In genomic region chr5:136036293-136036911, GRCh38 we compare ENCODE assay signal across 10 cellular contexts. TPM values are rescaled to one million over a fixed set of nuclear protein-coding genes. Genes with fewer than 3 reads are reported as not detected.
DNase-seq lines count a peak whose midpoint lies in the region; ATAC-seq, FAIRE-seq and TF ChIP-seq lines count a peak whose summit lies in the region.
"Had no signal": no experiment of that assay in that cellular context is flagged by ENCODE, and none has a peak within 500 bp of the region (broad histone marks: within the 10 kb centered on the region; RNA-seq: fewer than 3 reads in every experiment).

No MANE protein-coding gene starts in this region.

- dilution Hi-C loops in endothelial cell of umbilical vein (cut with MboI; ENCODE audit: extremely low pct_ligation_motif_present, low sequenced_read_pairs): no loop called here

- H3K9me3 ChIP-seq in OCI-LY7 (ENCODE audit: low read length): 0 out of 2 replicates have a peak, but pooled peaks cover 5% of the 10 kb centered on the region
- no peaks in the 10 kb centered on the region for H3K9me3 ChIP-seq in endothelial cell of umbilical vein (replicated peaks; ENCODE audit: control insufficient read depth, insufficient read depth, low read length)
- peaks cover 3% of the 10 kb centered on the region for H3K9me3 ChIP-seq in psoas muscle
- H3K9me3 ChIP-seq: adrenal gland had no signal

- no peak overlapping the region for H3K4me3 Mint-ChIP-seq in Calu3 (ENCODE audit: low read depth, unreplicated experiment)

- H3K4me3 ChIP-seq in OCI-LY7 (ENCODE audit: low read depth, low read length, poor library complexity, severe bottlenecking) (peak overlapping the region; percentile 36), endothelial cell of umbilical vein (replicated peaks in 1 of 3; ENCODE audit: insufficient read depth in 1 of 3, low read depth in 1 of 3, low read length in 3 of 3) (no peak overlapping the region), psoas muscle (no peak overlapping the region)
- H3K4me3 ChIP-seq: adrenal gland had no signal

- BruUV-seq in Calu3 (replicated peaks; lab: Mats Ljungman, UMichigan) (no TSS peak), OCI-LY7 (replicated peaks; lab: Mats Ljungman, UMichigan) (no TSS peak), endothelial cell of umbilical vein (replicated peaks; lab: Mats Ljungman, UMichigan) (no TSS peak)

- H4K20me1 ChIP-seq in OCI-LY7 (ENCODE audit: insufficient read depth, low read length) (no peaks in the 10 kb centered on the region), endothelial cell of umbilical vein (replicated peaks; ENCODE audit: control insufficient read depth, extremely low read depth, insufficient read depth, low read length) (no peaks in the 10 kb centered on the region)

- ATAC-seq in psoas muscle (no peak), HG02852 (IDR thresholded peaks at IDR 0.05; ENCODE audit: unreplicated experiment) (no peak), HG02610 (IDR thresholded peaks at IDR 0.05; ENCODE audit: unreplicated experiment) (no peak)

- no peaks in the 10 kb centered on the region for H3K9me3 Mint-ChIP-seq in Calu3 (ENCODE audit: low read depth, unreplicated experiment)

- H3K27me3 Mint-ChIP-seq in Calu3 (ENCODE audit: unreplicated experiment): no peaks in the 10 kb centered on the region

- TF ChIP-seq POLR2A in endothelial cell of umbilical vein (IDR thresholded peaks at IDR 0.05; ENCODE audit: low read depth, low read length): no peak

- FAIRE-seq in endothelial cell of umbilical vein (lab: Jason Lieb, UNC): no peak

- peak overlapping the region; percentile 69 for H3K27ac Mint-ChIP-seq in Calu3 (ENCODE audit: unreplicated experiment)

- H3K9ac ChIP-seq in endothelial cell of umbilical vein (replicated peaks; ENCODE audit: extremely low read depth, insufficient read depth, low read length): peak overlapping the region; percentile 12

- H3K27ac ChIP-seq in OCI-LY7 (ENCODE audit: low read depth, low read length, poor library complexity, severe bottlenecking) (peak overlapping the region; percentile 93), endothelial cell of umbilical vein (ENCODE audit: insufficient read depth, low read depth, low read length) (peak overlapping the region; percentile 84), psoas muscle (peak overlapping the region; percentile 83)

- H3K9me1 ChIP-seq in endothelial cell of umbilical vein (replicated peaks; ENCODE audit: control insufficient read depth, extremely low read depth, insufficient read depth, low read length): no peaks in the 10 kb centered on the region

- CTCF ChIA-PET in Calu3 (lab: Charles Lee) (interaction anchor here (0.8 to 1.6 kb wide), 2 partner anchors 17 to 196 kb away, joined by 3 to 10 read pairs; no protein-coding TSS in a partner anchor), OCI-LY7 (lab: Charles Lee; ENCODE audit: unreplicated experiment) (interaction anchor here (0.5 to 1.2 kb wide), 3 partner anchors 51 to 133 kb away, joined by 3 to 10 read pairs (median 4); no protein-coding TSS in a partner anchor), endothelial cell of umbilical vein (lab: Charles Lee) (interaction anchor here (0.6 to 2.2 kb wide), 10 partner anchors 8 to 91 kb away, joined by 3 to 15 read pairs (median 4); partner anchors contain the start of gene TGFBI)

- TF ChIP-seq CTCF in Calu3 (IDR thresholded peaks at IDR 0.05; ENCODE audit: unreplicated experiment) (no peak), OCI-LY7 (conservative IDR thresholded peaks at IDR 0.05; ENCODE audit: low read length) (no peak), endothelial cell of umbilical vein (IDR thresholded peaks at IDR 0.05; ENCODE audit: extremely low read depth in 1 of 2, insufficient read depth in 1 of 2, low read depth in 1 of 2, low read length in 2 of 2) (no peak), psoas muscle (IDR thresholded peaks at IDR 0.05) (no peak)

- H3K4me1 Mint-ChIP-seq in Calu3 (ENCODE audit: low read depth, unreplicated experiment): peaks cover 66% of the 10 kb centered on the region

- H3K36me3 ChIP-seq in OCI-LY7 (ENCODE audit: insufficient read depth, low read length) (peaks cover 3% of the 10 kb centered on the region; the same call in 1 of the 2 replicates), endothelial cell of umbilical vein (ENCODE audit: control insufficient read depth in 2 of 2, extremely low read depth in 1 of 2, insufficient read depth in 2 of 2, low read length in 2 of 2) (no peaks in the 10 kb centered on the region), psoas muscle (ENCODE audit: insufficient read depth in 1 of 2, low read depth in 1 of 2) (no peaks in the 10 kb centered on the region)
- H3K36me3 ChIP-seq: adrenal gland had no signal

- H3K27me3 ChIP-seq in endothelial cell of umbilical vein (ENCODE audit: control insufficient read depth in 2 of 2, insufficient read depth in 2 of 2, low read length in 2 of 2) (no peaks in the 10 kb centered on the region), psoas muscle (ENCODE audit: insufficient read depth in 3 of 3, low read length in 2 of 3) (no peaks in the 10 kb centered on the region)
- H3K27me3 ChIP-seq: adrenal gland had no signal

- POLR2A ChIA-PET in OCI-LY7 (lab: Charles Lee) (interaction anchor here (0.7 to 2.9 kb wide), 7 partner anchors 10 to 1715 kb away, joined by 3 to 17 read pairs (median 6); no protein-coding TSS in a partner anchor), endothelial cell of umbilical vein (lab: Charles Lee) (no interaction called here)

- H3K4me2 ChIP-seq in OCI-LY7 (ENCODE audit: low read length): peak overlapping the region; percentile 80
- peak overlapping the region; percentile 5 for H3K4me2 ChIP-seq in endothelial cell of umbilical vein (ENCODE audit: insufficient read depth, low read length)

- 71 to 85% (median 83%) methylated on average over 1 of the region's 1 CpG for WGBS in psoas muscle, 3 donors

- intact Hi-C loops in Calu3 (cut with micrococcal nuclease; ENCODE audit: unreplicated experiment): no loop called here
- intact Hi-C loops in OCI-LY7 (cut with micrococcal nuclease; ENCODE audit: unreplicated experiment): loop anchor here (2.0 kb wide), 1 partner anchor 132 kb away; no protein-coding TSS in a partner anchor
- intact Hi-C loops in endothelial cell of umbilical vein (cut with micrococcal nuclease): loop anchor here (2.0 kb wide), 1 partner anchor 46 kb away; no protein-coding TSS in a partner anchor
- intact Hi-C loops in psoas muscle (cut with DNase I): no loop called here

- H3K79me2 ChIP-seq in OCI-LY7 (ENCODE audit: insufficient read depth, low read depth, low read length) (no peaks in the 10 kb centered on the region), endothelial cell of umbilical vein (ENCODE audit: control insufficient read depth, insufficient read depth, low read length) (no peaks in the 10 kb centered on the region)

- H2AFZ ChIP-seq in OCI-LY7 (ENCODE audit: low read length) (peak overlapping the region; percentile 96), endothelial cell of umbilical vein (ENCODE audit: low read depth, low read length) (no peak overlapping the region)

- DNase-seq in Calu3 (no peak), OCI-LY7 (ENCODE audit: low spot score) (no peak), endothelial cell of umbilical vein (ENCODE audit: low read depth, low spot score) (no peak), psoas muscle (no peak), putamen (ENCODE audit: low spot score) (no peak), NCI-H510A (lab: John Stamatoyannopoulos, UW) (no peak)
- DNase-seq: adrenal gland, NCI-H526 had no signal

- peaks cover 27% of the 10 kb centered on the region for H3K36me3 Mint-ChIP-seq in Calu3 (ENCODE audit: insufficient read depth, unreplicated experiment)

- H3K4me1 ChIP-seq in OCI-LY7 (ENCODE audit: insufficient read depth, low read length, poor library complexity, severe bottlenecking): peaks cover 78% of the 10 kb centered on the region
- peaks cover 28% of the 10 kb centered on the region for H3K4me1 ChIP-seq in endothelial cell of umbilical vein (ENCODE audit: control insufficient read depth, extremely low read depth, insufficient read depth, low read length)
- H3K4me1 ChIP-seq in psoas muscle: peaks cover 43% of the 10 kb centered on the region
- H3K4me1 ChIP-seq: adrenal gland had no signal

- H3K9me2 ChIP-seq in OCI-LY7 (ENCODE audit: insufficient read depth, low read length): no peaks in the 10 kb centered on the region

TF ChIP-seq in endothelial cell of umbilical vein, 7 proteins besides CTCF, POLR2A, EP300 and RAD21:
- TF ChIP-seq JUN (IDR thresholded peaks at IDR 0.05; ENCODE audit: borderline replicate concordance, insufficient read depth, insufficient read length, low read depth) (no peak), POLR2AphosphoS5 (IDR thresholded peaks at IDR 0.05; ENCODE audit: insufficient read depth, low read depth, low read length) (no peak), MAX (IDR thresholded peaks at IDR 0.05; ENCODE audit: insufficient read depth, insufficient read length) (no peak), GATA2 (IDR thresholded peaks at IDR 0.05; ENCODE audit: insufficient read depth, insufficient read length, low read depth, low read length) (no peak), EZH2 (IDR thresholded peaks at IDR 0.05; ENCODE audit: borderline replicate concordance, low read depth, low read length, severe bottlenecking) (no peak), FOS (IDR thresholded peaks at IDR 0.05; ENCODE audit: borderline replicate concordance, insufficient read depth, low read length) (no peak), MYC (IDR thresholded peaks at IDR 0.05; ENCODE audit: low read depth, low read length) (no peak)

RNA-seq across cellular contexts. Expression of gene TGFBI, which starts 7.6 kb away (rescaled TPM):
- total RNA-seq in Calu3 (2022) (41.4 and 95.2 TPM in 2 replicates), OCI-LY7 (2022) (not detected in 2 replicates), endothelial cell of umbilical vein (6.5 and 8.7 TPM in 2 replicates), psoas muscle (10 to 100 TPM; 24.4 to 35.9 (median 30.3) TPM)
- total RNA-seq in OCI-LY7 (2014; rRNA removed; shearing (Covaris generic)): not detected in 2 replicates
- polyA plus RNA-seq in endothelial cell of umbilical vein (18.0 and 18.9 TPM in 2 replicates), psoas muscle (10 to 100 TPM; 18.8 to 28.3 (median 20.9) TPM)
- polyA plus RNA-seq in endothelial cell of umbilical vein (2011; cell fraction: cytosol; rRNA removed): 24.0 and 30.3 TPM in 2 replicates
- 25.3 and 32.0 TPM in 2 replicates for polyA plus RNA-seq in endothelial cell of umbilical vein (2011; cell fraction: nucleus; rRNA removed)
- 74.6 and 97.3 TPM in 2 replicates for polyA plus RNA-seq in endothelial cell of umbilical vein (2012)
- 20.9 and 23.9 TPM in 2 replicates for polyA minus RNA-seq in endothelial cell of umbilical vein
- polyA minus RNA-seq in endothelial cell of umbilical vein (2011; cell fraction: cytosol; rRNA and poly(A)+ RNA removed): 16.9 TPM
- 9.4 and 11.5 TPM in 2 replicates for polyA minus RNA-seq in endothelial cell of umbilical vein (2011; cell fraction: nucleus; rRNA and poly(A)+ RNA removed)

Comparison
In these comparisons a context has a peak if more than half of its experiments do, and no peak if none do; other contexts are left out.
1. intact Hi-C loops: an anchor here in OCI-LY7 (2.0 kb wide) and endothelial cell of umbilical vein (2.0 kb wide); none called in Calu3 and psoas muscle.